In the genomic region with DNA sequence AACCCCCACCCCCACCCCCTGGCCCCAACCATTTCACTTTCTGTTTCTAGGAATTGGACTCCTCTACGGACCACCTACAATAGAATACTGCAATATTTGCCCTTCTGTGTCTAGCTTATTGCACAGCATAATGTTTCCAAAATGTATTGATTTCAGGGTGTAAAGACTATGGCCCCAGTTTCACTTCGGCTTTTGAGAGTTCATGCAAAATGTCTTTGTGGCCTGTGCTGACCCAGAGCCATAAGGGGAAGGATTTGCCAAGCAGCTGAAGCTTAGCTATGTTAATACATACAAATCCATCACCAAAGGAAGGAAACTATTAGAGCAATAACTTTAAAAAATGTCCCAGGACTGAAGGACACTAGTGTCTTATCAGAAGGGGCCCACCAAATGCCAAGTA, we compare ENCODE assay signal across 16 cellular contexts. TPM values are rescaled to one million over a fixed set of nuclear protein-coding genes. Genes with fewer than 3 reads are reported as not detected.
DNase-seq lines count a peak whose midpoint lies in the region; ATAC-seq, FAIRE-seq and TF ChIP-seq lines count a peak whose summit lies in the region.
"Had no signal": no experiment of that assay in that cellular context is flagged by ENCODE, and none has a peak within 500 bp of the region (broad histone marks: within the 10 kb centered on the region; RNA-seq: fewer than 3 reads in every experiment).

No MANE protein-coding gene starts in this region.

- CTCF ChIA-PET in activated B cell treated with CpG ODN at 0.5 μM for 24 hours (lab: Charles Lee): no interaction called here

- no peak for DNase-seq in activated B cell treated with CpG ODN at 0.5 μM for 24 hours
- DNase-seq in HFFc6: no peak
- DNase-seq in RCC 7860 (ENCODE audit: low spot score): no peak
- DNase-seq in activated CD8-positive, alpha-beta memory T cell treated with anti-CD3 and anti-CD28 coated beads, Interleukin-2, amount 50 U/mL, for 48 hours: no peak
- DNase-seq: activated CD8-positive, alpha-beta memory T cell treated with anti-CD3 and anti-CD28 coated beads, Interleukin-2, amount 10 ng/mL, durations not matched to agents 7 days and 5 days; DMS153; stimulated activated CD4-positive, alpha-beta T cell treated with anti-CD3 and anti-CD28 coated beads, Interleukin-4, amount 100 ng/mL, for 1 hour had no signal

- H3K36me3 Mint-ChIP-seq in activated B cell treated with CpG ODN at 0.5 μM for 24 hours (ENCODE audit: low read depth) (no peaks in the 10 kb centered on the region), HFFc6 (ENCODE audit: low read depth) (no peaks in the 10 kb centered on the region)
- H3K36me3 Mint-ChIP-seq: activated CD8-positive, alpha-beta memory T cell treated with anti-CD3 and anti-CD28 coated beads, Interleukin-2, amount 10 ng/mL, durations not matched to agents 7 days and 5 days; activated naive CD8-positive, alpha-beta T cell; type B pancreatic cell had no signal

- no peaks in the 10 kb centered on the region for H3K9me3 Mint-ChIP-seq in activated B cell treated with CpG ODN at 0.5 μM for 24 hours
- no peaks in the 10 kb centered on the region for H3K9me3 Mint-ChIP-seq in HFFc6
- H3K9me3 Mint-ChIP-seq: neural crest cell, type B pancreatic cell had no signal

- TF ChIP-seq CTCF in activated B cell treated with CpG ODN at 0.5 μM for 24 hours (IDR thresholded peaks at IDR 0.05): no peak
- no peak for TF ChIP-seq CTCF in HFFc6 (IDR thresholded peaks at IDR 0.05)

- intact Hi-C loops in activated B cell treated with CpG ODN at 0.5 μM for 24 hours (cut with micrococcal nuclease): no loop called here

- FAIRE-seq in RCC 7860 (lab: Jason Lieb, UNC): no peak
- FAIRE-seq: GM19239 had no signal

- H3K4me3 Mint-ChIP-seq in activated B cell treated with CpG ODN at 0.5 μM for 24 hours: peak overlapping the region; percentile 38
- H3K4me3 Mint-ChIP-seq in HFFc6: no peak overlapping the region
- H3K4me3 Mint-ChIP-seq: activated CD8-positive, alpha-beta memory T cell treated with anti-CD3 and anti-CD28 coated beads, Interleukin-2, amount 10 ng/mL, durations not matched to agents 7 days and 5 days; activated naive CD8-positive, alpha-beta T cell; neural crest cell; type B pancreatic cell had no signal

- H3K4me1 Mint-ChIP-seq in activated B cell treated with CpG ODN at 0.5 μM for 24 hours (peaks cover 8% of the 10 kb centered on the region), HFFc6 (ENCODE audit: low read depth) (no peaks in the 10 kb centered on the region)
- H3K4me1 Mint-ChIP-seq: activated CD8-positive, alpha-beta memory T cell treated with anti-CD3 and anti-CD28 coated beads, Interleukin-2, amount 10 ng/mL, durations not matched to agents 7 days and 5 days; neural crest cell had no signal

- H3K27me3 Mint-ChIP-seq in activated B cell treated with CpG ODN at 0.5 μM for 24 hours: peaks cover 3% of the 10 kb centered on the region
- H3K27me3 Mint-ChIP-seq in HFFc6 (ENCODE audit: insufficient read depth): peaks cover 5% of the 10 kb centered on the region

- ATAC-seq in GM18867 (IDR thresholded peaks at IDR 0.05; ENCODE audit: unreplicated experiment) (peak; percentile 89), GM21528 (IDR thresholded peaks at IDR 0.05; ENCODE audit: low FRiP score, unreplicated experiment) (peak; percentile 82), HG03175 (IDR thresholded peaks at IDR 0.05; ENCODE audit: unreplicated experiment) (peak; percentile 79), activated B cell treated with CpG ODN at 0.5 μM for 24 hours (ENCODE audit: low read depth) (peak; percentile 54), HG02938 (IDR thresholded peaks at IDR 0.05; ENCODE audit: unreplicated experiment) (no peak)
- ATAC-seq: activated CD8-positive, alpha-beta memory T cell treated with anti-CD3 and anti-CD28 coated beads, Interleukin-2, amount 10 ng/mL, durations not matched to agents 7 days and 5 days; sciatic nerve had no signal

- no peak overlapping the region for H3K27ac Mint-ChIP-seq in activated B cell treated with CpG ODN at 0.5 μM for 24 hours
- no peak overlapping the region for H3K27ac Mint-ChIP-seq in HFFc6
- H3K27ac Mint-ChIP-seq: activated CD8-positive, alpha-beta memory T cell treated with anti-CD3 and anti-CD28 coated beads, Interleukin-2, amount 10 ng/mL, durations not matched to agents 7 days and 5 days; activated naive CD8-positive, alpha-beta T cell; type B pancreatic cell had no signal

- POLR2A ChIA-PET in activated B cell treated with CpG ODN at 0.5 μM for 24 hours (lab: Charles Lee): interaction anchor here (1.2 kb wide), 1 partner anchor 10 kb away, joined by 6 read pairs; no protein-coding TSS in a partner anchor

RNA-seq across cellular contexts. Expression of a gene that starts 11.2 kb away (rescaled TPM):
- 41.5 and 49.2 TPM in 2 replicates for total RNA-seq in activated B cell treated with CpG ODN at 0.5 μM for 24 hours
- 10 to 100 TPM in 5 of 6 experiments, 1 to 10 TPM in 1; 9.0 to 11.2 (median 10.5) TPM for total RNA-seq in HFFc6 (2021; fragmentation: NEBNext Ultra II Directional; extraction: Animal tissue kit (Norgen Biotek cat#: 25700))
